Comparison of ENCODE assay signal across 12 cellular contexts in genomic region chr7:134084488-134085144, GRCh38. TPM values are rescaled to one million over a fixed set of nuclear protein-coding genes. Genes with fewer than 3 reads are reported as not detected.
DNase-seq lines count a peak whose midpoint lies in the region; ATAC-seq and TF ChIP-seq lines count a peak whose summit lies in the region.
"Had no signal": no experiment of that assay in that cellular context is flagged by ENCODE, and none has a peak within 500 bp of the region (broad histone marks: within the 10 kb centered on the region; RNA-seq: fewer than 3 reads in every experiment).

No MANE protein-coding gene starts in this region.

- H3K27me3 Mint-ChIP-seq in activated T-helper 1 cell treated with anti-CD3 and anti-CD28 coated beads, Interleukin-12 subunit alpha, Interleukin-12 subunit beta, Interleukin-2, Interleukin-4 antibody, amounts not matched to agents 30 ng/mL and 10 ng/mL and 1 ng/mL, durations not matched to agents 14 hours and 24 hours and 36 hours (ENCODE audit: insufficient read depth): no peaks in the 10 kb centered on the region
- H3K27me3 Mint-ChIP-seq: activated CD4-positive, alpha-beta T cell treated with anti-CD3 and anti-CD28 coated beads, Interleukin-2, amount 10 ng/mL, durations not matched to agents 7 days and 5 days; activated naive CD8-positive, alpha-beta T cell treated with anti-CD3 and anti-CD28 coated beads for 36 hours had no signal

- peak overlapping the region; percentile 47 for H3K27ac ChIP-seq in OCI-LY7 (ENCODE audit: low read depth, low read length, poor library complexity, severe bottlenecking)
- H3K27ac ChIP-seq: neural progenitor cell had no signal

- H3K36me3 ChIP-seq in OCI-LY7 (ENCODE audit: insufficient read depth, low read length): peaks cover 5% of the 10 kb centered on the region; the same call in 1 of the 2 replicates
- H3K36me3 ChIP-seq in mucosa of descending colon (ENCODE audit: low read depth): no peaks in the 10 kb centered on the region
- H3K36me3 ChIP-seq in BE2C: no peaks in the 10 kb centered on the region

- intact Hi-C loops in OCI-LY7 (cut with micrococcal nuclease; ENCODE audit: unreplicated experiment) (loop anchor here (1.0 to 5.0 kb wide), 2 partner anchors 68 to 163 kb away; no protein-coding TSS in a partner anchor), mucosa of descending colon (cut with DNase I, micrococcal nuclease) (loop anchor here in 1 of 2 donors (10.0 kb wide), 1 partner anchor 340 kb away; no protein-coding TSS in a partner anchor)
- intact Hi-C loops in activated T-helper 1 cell treated with anti-CD3 and anti-CD28 coated beads, Interleukin-12 subunit alpha, Interleukin-12 subunit beta, Interleukin-2, Interleukin-4 antibody, amounts not matched to agents 30 ng/mL and 10 ng/mL and 1 ng/mL, durations not matched to agents 14 hours and 24 hours and 36 hours (cut with micrococcal nuclease): no loop called here

- POLR2A ChIA-PET in OCI-LY7 (lab: Charles Lee): interaction anchor here (0.7 to 2.0 kb wide), 12 partner anchors 16 to 687 kb away, joined by 3 to 8 read pairs (median 4); no protein-coding TSS in a partner anchor

- no peaks in the 10 kb centered on the region for H4K20me1 ChIP-seq in OCI-LY7 (ENCODE audit: insufficient read depth, low read length)

- no peaks in the 10 kb centered on the region for H3K36me3 Mint-ChIP-seq in activated T-helper 1 cell treated with anti-CD3 and anti-CD28 coated beads, Interleukin-12 subunit alpha, Interleukin-12 subunit beta, Interleukin-2, Interleukin-4 antibody, amounts not matched to agents 30 ng/mL and 10 ng/mL and 1 ng/mL, durations not matched to agents 14 hours and 24 hours and 36 hours (ENCODE audit: low read depth)

- CTCF ChIA-PET in OCI-LY7 (lab: Charles Lee; ENCODE audit: unreplicated experiment): interaction anchor here (0.8 kb wide), 2 partner anchors 57 to 68 kb away, joined by 3 read pairs; no protein-coding TSS in a partner anchor

- no peaks in the 10 kb centered on the region for H3K27me3 ChIP-seq in BE2C
- H3K27me3 ChIP-seq: neural progenitor cell had no signal

- no peak overlapping the region for H2AFZ ChIP-seq in OCI-LY7 (ENCODE audit: low read length)
- H2AFZ ChIP-seq: neural progenitor cell had no signal

- no peaks in the 10 kb centered on the region for H3K79me2 ChIP-seq in OCI-LY7 (ENCODE audit: insufficient read depth, low read depth, low read length)

- BruUV-seq in OCI-LY7 (replicated peaks; lab: Mats Ljungman, UMichigan): TSS peak; percentile 67

- H3K4me3 ChIP-seq in OCI-LY7 (ENCODE audit: low read depth, low read length, poor library complexity, severe bottlenecking): no peak overlapping the region
- no peak overlapping the region for H3K4me3 ChIP-seq in mucosa of descending colon
- no peak overlapping the region for H3K4me3 ChIP-seq in BE2C (ENCODE audit: low read depth, low read length)
- H3K4me3 ChIP-seq: neural progenitor cell had no signal

- no peak overlapping the region for H3K4me3 Mint-ChIP-seq in activated T-helper 1 cell treated with anti-CD3 and anti-CD28 coated beads, Interleukin-12 subunit alpha, Interleukin-12 subunit beta, Interleukin-2, Interleukin-4 antibody, amounts not matched to agents 30 ng/mL and 10 ng/mL and 1 ng/mL, durations not matched to agents 14 hours and 24 hours and 36 hours
- H3K4me3 Mint-ChIP-seq: activated CD4-positive, alpha-beta T cell treated with anti-CD3 and anti-CD28 coated beads, Interleukin-2, amount 10 ng/mL, durations not matched to agents 7 days and 5 days; activated naive CD8-positive, alpha-beta T cell treated with anti-CD3 and anti-CD28 coated beads for 36 hours; neural progenitor cell had no signal

- no peaks in the 10 kb centered on the region for H3K9me2 ChIP-seq in OCI-LY7 (ENCODE audit: insufficient read depth, low read length)

- H3K9me3 Mint-ChIP-seq in activated T-helper 1 cell treated with anti-CD3 and anti-CD28 coated beads, Interleukin-12 subunit alpha, Interleukin-12 subunit beta, Interleukin-2, Interleukin-4 antibody, amounts not matched to agents 30 ng/mL and 10 ng/mL and 1 ng/mL, durations not matched to agents 14 hours and 24 hours and 36 hours: peaks cover 26% of the 10 kb centered on the region

- no peak overlapping the region for H3K27ac Mint-ChIP-seq in activated T-helper 1 cell treated with anti-CD3 and anti-CD28 coated beads, Interleukin-12 subunit alpha, Interleukin-12 subunit beta, Interleukin-2, Interleukin-4 antibody, amounts not matched to agents 30 ng/mL and 10 ng/mL and 1 ng/mL, durations not matched to agents 14 hours and 24 hours and 36 hours
- H3K27ac Mint-ChIP-seq: activated CD4-positive, alpha-beta T cell treated with anti-CD3 and anti-CD28 coated beads, Interleukin-2, amount 10 ng/mL, durations not matched to agents 7 days and 5 days; activated naive CD8-positive, alpha-beta T cell treated with anti-CD3 and anti-CD28 coated beads for 36 hours; neural progenitor cell had no signal

- H3K4me2 ChIP-seq in OCI-LY7 (ENCODE audit: low read length): peak overlapping the region; percentile 10; the same call in 1 of the 2 replicates
- H3K4me2 ChIP-seq: neural progenitor cell had no signal

- H3K4me1 ChIP-seq in OCI-LY7 (ENCODE audit: insufficient read depth, low read length, poor library complexity, severe bottlenecking) (peaks cover 20% of the 10 kb centered on the region), mucosa of descending colon (ENCODE audit: low read depth) (no peaks in the 10 kb centered on the region), BE2C (peaks cover 10% of the 10 kb centered on the region; the same call in 1 of the 2 replicates)
- H3K4me1 ChIP-seq: neural progenitor cell had no signal

- H3K9me3 ChIP-seq in OCI-LY7 (ENCODE audit: low read length): peaks cover 42% of the 10 kb centered on the region; the same call in 1 of the 2 replicates
- H3K9me3 ChIP-seq in mucosa of descending colon: peaks cover 21% of the 10 kb centered on the region
- peaks cover 5% of the 10 kb centered on the region; the same call in 1 of the 2 replicates for H3K9me3 ChIP-seq in BE2C

- DNase-seq in OCI-LY7 (ENCODE audit: low spot score) (peak; percentile 79), mucosa of descending colon (peak in 1 of 3 donors; percentile 7), HT-29 (ENCODE audit: low spot score) (no peak), BE2C (no peak), NCI-H187 treated with DMSO at 0.1 percent for 48 hours (lab: John Stamatoyannopoulos, UW) (no peak)
- DNase-seq in activated T-helper 1 cell treated with anti-CD3 and anti-CD28 coated beads, Interleukin-12 subunit alpha, Interleukin-12 subunit beta, Interleukin-2, Interleukin-4 antibody, amounts not matched to agents 30 ng/mL and 10 ng/mL and 1 ng/mL, durations not matched to agents 14 hours and 24 hours and 36 hours (ENCODE audit: low spot score): no peak
- DNase-seq: activated CD4-positive, alpha-beta T cell treated with anti-CD3 and anti-CD28 coated beads, Interleukin-2, amount 10 ng/mL, durations not matched to agents 7 days and 5 days; activated naive CD8-positive, alpha-beta T cell treated with anti-CD3 and anti-CD28 coated beads for 36 hours; effector memory CD4-positive, alpha-beta T cell had no signal

- H3K4me1 Mint-ChIP-seq in activated T-helper 1 cell treated with anti-CD3 and anti-CD28 coated beads, Interleukin-12 subunit alpha, Interleukin-12 subunit beta, Interleukin-2, Interleukin-4 antibody, amounts not matched to agents 30 ng/mL and 10 ng/mL and 1 ng/mL, durations not matched to agents 14 hours and 24 hours and 36 hours (ENCODE audit: low read depth): no peaks in the 10 kb centered on the region
- H3K4me1 Mint-ChIP-seq: activated CD4-positive, alpha-beta T cell treated with anti-CD3 and anti-CD28 coated beads, Interleukin-2, amount 10 ng/mL, durations not matched to agents 7 days and 5 days; activated naive CD8-positive, alpha-beta T cell treated with anti-CD3 and anti-CD28 coated beads for 36 hours; neural progenitor cell had no signal

- peak; percentile 39; the same call in 1 of the 2 replicates for TF ChIP-seq CTCF in OCI-LY7 (conservative IDR thresholded peaks at IDR 0.05; ENCODE audit: low read length)
- TF ChIP-seq CTCF in mucosa of descending colon (IDR thresholded peaks at IDR 0.05): no peak
- TF ChIP-seq CTCF in BE2C (IDR thresholded peaks at IDR 0.05; ENCODE audit: low read depth, low read length): no peak

- peak; percentile 77 for ATAC-seq in GM18520 (IDR thresholded peaks at IDR 0.05; ENCODE audit: unreplicated experiment)
- ATAC-seq in HG02973 (IDR thresholded peaks at IDR 0.05; ENCODE audit: unreplicated experiment): peak; percentile 76
- ATAC-seq in mucosa of descending colon: peak; percentile 22

RNA-seq across cellular contexts. Expression of gene LRGUK, which starts 42.5 kb away (rescaled TPM):
- 0.36 and 0.95 TPM in 2 replicates for total RNA-seq in OCI-LY7 (2014; rRNA removed; shearing (Covaris generic))
- 0.46 and 0.52 TPM in 2 replicates for total RNA-seq in OCI-LY7 (2022)
- total RNA-seq in mucosa of descending colon: 1 to 10 TPM in 1 of 3 donors, under 1 TPM in 2; 0.19 to 1.2 (median 0.47) TPM
- total RNA-seq in HT-29 (2014; rRNA removed; shearing (Covaris generic)): 0.03 TPM in 1 of 2 replicates, not detected in the other
- total RNA-seq in activated T-helper 1 cell treated with anti-CD3 and anti-CD28 coated beads, Interleukin-12 subunit alpha, Interleukin-12 subunit beta, Interleukin-2, Interleukin-4 antibody, amounts not matched to agents 30 ng/mL and 10 ng/mL and 1 ng/mL, durations not matched to agents 14 hours and 24 hours and 36 hours: 0.05 TPM in 1 of 2 replicates, not detected in the other
- 0.63 TPM for polyA plus RNA-seq in BE2C (2012; ENCODE audit: insufficient read depth, insufficient read length, low read depth)

Comparison
In these comparisons a context has a peak if more than half of its experiments do, and no peak if none do; other contexts are left out.
1. ATAC-seq: peak in every context shown above with its lines; median percentile 77 in GM18520; 76 in HG02973; 22 in mucosa of descending colon.